ENCODE assay signal across 1 cellular context in the genomic region with DNA sequence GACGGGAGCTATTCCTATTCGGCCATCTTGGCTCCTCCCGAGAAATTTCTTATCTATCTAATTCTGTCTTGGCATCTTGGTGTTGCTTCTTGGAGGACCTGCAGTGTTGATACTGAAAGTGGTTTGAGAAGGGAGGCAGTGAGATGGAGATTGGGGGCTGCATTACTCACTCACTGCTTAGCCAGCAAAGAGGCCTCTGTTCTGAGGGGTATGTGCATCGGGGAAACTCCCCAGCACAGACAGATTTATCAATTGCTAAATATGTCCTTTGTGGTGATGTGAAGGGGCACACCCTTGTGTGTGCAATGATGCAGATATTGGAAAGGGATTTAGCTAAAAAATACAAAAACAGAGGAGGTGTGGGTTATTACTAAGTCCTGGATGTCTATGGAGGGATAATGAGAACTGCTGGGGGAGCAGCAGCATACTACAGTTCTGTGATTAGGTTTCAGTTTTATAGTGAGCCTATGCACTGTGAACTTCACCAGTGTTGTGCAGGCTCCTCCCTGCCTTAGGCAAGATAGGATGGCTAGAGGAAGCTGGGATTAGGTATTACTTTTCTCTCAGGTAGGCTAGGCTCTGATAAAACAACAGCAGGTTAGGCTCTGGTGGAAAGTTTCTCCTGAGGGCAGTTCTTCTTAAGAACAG.
TF ChIP-seq lines count a peak whose summit lies in the region.

No MANE protein-coding gene starts in this region.

TF ChIP-seq in GM23338, 12 proteins besides CTCF, POLR2A, EP300 and RAD21 (continued from another document):
- no peak for TF ChIP-seq ZNF462 (CRISPR knock-in tag; IDR thresholded peaks at IDR 0.05)
TF ChIP-seq in GM23338: peak in this region for 0.
